In genomic region chr15:32986147-32986546, GRCh38 we compare ENCODE assay signal across 26 cellular contexts.
"Had no signal": no experiment of that assay in that cellular context is flagged by ENCODE, and none has a peak within 500 bp of the region (broad histone marks: within the 10 kb centered on the region; RNA-seq: fewer than 3 reads in every experiment).

No MANE protein-coding gene starts in this region.

- H3K27me3 ChIP-seq: right lobe of liver, sigmoid colon, stomach, thyroid gland, tibial nerve, upper lobe of left lung, vagina had no signal

- H3K27ac ChIP-seq: neutrophil, parathyroid adenoma, psoas muscle, right lobe of liver, stomach, thoracic aorta, thyroid gland, tibial nerve, upper lobe of left lung, vagina had no signal

- H3K36me3 ChIP-seq: neutrophil, right lobe of liver, sigmoid colon, stomach, thoracic aorta, thyroid gland, tibial nerve, upper lobe of left lung, vagina had no signal

- FAIRE-seq: urothelium cell line had no signal

- DNase-seq: nephron progenitor cell; nucleus accumbens; posterior cingulate gyrus; psoas muscle; right cardiac atrium; right lobe of liver; sigmoid colon; small intestine; stimulated activated CD4-positive, alpha-beta T cell treated with anti-CD3 and anti-CD28 coated beads, Interleukin-15, amount 100 ng/mL, for 24 hours; stimulated activated CD4-positive, alpha-beta T cell treated with anti-CD3 and anti-CD28 coated beads, Interleukin-2, amount 100 ng/mL, for 24 hours; stimulated activated CD4-positive, alpha-beta T cell treated with anti-CD3 and anti-CD28 coated beads, Interleukin-2, amount 100 ng/mL, for 48 hours; stimulated activated CD4-positive, alpha-beta T cell treated with anti-CD3 and anti-CD28 coated beads, Interleukin-4, amount 100 ng/mL, for 24 hours; stimulated activated naive B cell treated with anti-CD40 and anti-IgM and Interleukin-4, amounts not matched to agents 10 μg/mL and 1 μg/mL and 100 μg/mL, for 72 hours; stimulated activated naive CD4-positive, alpha-beta T cell treated with Interleukin-2 at 50 U/mL for 16 hours; stomach; thyroid gland; trophoblast cell; upper lobe of left lung had no signal

- H3K4me3 ChIP-seq: psoas muscle, right lobe of liver, sigmoid colon, stomach, thoracic aorta, thyroid gland, tibial nerve, upper lobe of left lung, vagina had no signal

- H3K4me1 ChIP-seq: parathyroid adenoma, psoas muscle, right lobe of liver, thyroid gland, tibial nerve, upper lobe of left lung had no signal

- ATAC-seq: natural killer cell treated with Interleukin-12 subunit alpha and Interleukin-12 subunit beta and Interleukin-15 and Interleukin-18, amount 100 ng/mL, for 72 hours; psoas muscle; right cardiac atrium; right lobe of liver; stimulated activated effector memory CD8-positive, alpha-beta T cell treated with anti-CD3 and anti-CD28 coated beads, Interleukin-12 subunit alpha, Interleukin-12 subunit beta, amount 100 ng/mL, for 72 hours; stimulated activated naive B cell treated with anti-CD40 and anti-IgM and Interleukin-4, amounts not matched to agents 10 μg/mL and 1 μg/mL and 100 μg/mL, for 72 hours had no signal

- H3K9me3 ChIP-seq: neutrophil, psoas muscle, right lobe of liver, sigmoid colon, stomach, thoracic aorta, thyroid gland, tibial nerve, upper lobe of left lung, vagina had no signal
